In the genomic region with DNA sequence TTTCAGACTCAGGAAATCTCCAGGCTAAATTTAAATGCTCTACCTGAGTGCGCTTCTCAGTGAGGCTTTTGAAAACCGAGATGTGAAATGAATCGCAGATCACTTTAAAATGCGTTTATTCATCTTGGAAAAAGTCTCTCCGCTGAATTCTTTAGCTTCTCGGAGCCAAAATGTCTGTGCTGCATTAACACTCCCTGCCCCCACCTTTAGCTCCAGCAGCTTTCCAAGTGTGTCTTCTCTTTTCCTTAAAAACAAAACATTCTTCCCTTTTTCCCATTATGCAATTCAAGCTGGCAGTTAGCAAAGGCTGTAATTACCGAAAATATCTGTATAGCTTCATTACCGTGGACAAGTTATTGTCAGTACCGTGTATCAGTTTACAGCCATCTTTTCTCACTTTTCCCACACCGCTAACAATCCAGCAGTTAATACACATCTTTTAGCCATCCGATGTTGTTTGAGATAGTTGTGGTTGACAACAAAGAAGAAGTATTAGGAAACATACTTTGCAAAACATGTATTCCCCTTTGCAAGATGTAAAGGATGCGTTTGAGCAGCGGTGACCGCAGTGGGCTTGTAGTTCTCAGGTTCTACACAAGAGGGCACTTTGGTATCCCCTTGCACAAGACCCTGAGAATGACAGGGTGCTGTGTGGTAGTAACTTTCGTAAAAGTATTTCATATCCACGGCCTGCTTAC, we compare ENCODE assay signal across 9 cellular contexts.
DNase-seq lines count a peak whose midpoint lies in the region; ATAC-seq, FAIRE-seq and TF ChIP-seq lines count a peak whose summit lies in the region.
"Had no signal": no experiment of that assay in that cellular context is flagged by ENCODE, and none has a peak within 500 bp of the region (broad histone marks: within the 10 kb centered on the region; RNA-seq: fewer than 3 reads in every experiment).

No MANE protein-coding gene starts in this region.

- ATAC-seq in Panc1 (no peak), HG03432 (IDR thresholded peaks at IDR 0.05; ENCODE audit: unreplicated experiment) (no peak)

- H3K9me3 ChIP-seq in Panc1 (ENCODE audit: control insufficient read depth, insufficient read depth, low read depth, low read length), result no peaks in the 10 kb centered on the region

- no peaks in the 10 kb centered on the region for H3K4me1 ChIP-seq in Panc1 (ENCODE audit: control insufficient read depth, insufficient read depth, low read length)

- in situ Hi-C loops in Panc1 (cut with HindIII; ENCODE audit: low pct_unique_long_range_greater_than_20kb, low sequenced_read_pairs), result no loop called here

- peak; percentile 66 for TF ChIP-seq CTCF in Panc1 (IDR thresholded peaks at IDR 0.05)

- no peak overlapping the region for H3K4me3 ChIP-seq in Panc1 (ENCODE audit: low read depth in 2 of 2, low read length in 2 of 2)

- POLR2A ChIA-PET in Panc1 (lab: Charles Lee), result interaction anchor here (0.6 kb wide), 1 partner anchor 117 kb away, joined by 12 read pairs; no protein-coding TSS in a partner anchor

- no peak for FAIRE-seq in GM12892 (lab: Jason Lieb, UNC)

- no peak for TF ChIP-seq POLR2A in GM12892 (IDR thresholded peaks at IDR 0.05; ENCODE audit: low read depth, low read length)

- no peaks in the 10 kb centered on the region for H3K36me3 ChIP-seq in Panc1 (ENCODE audit: control insufficient read depth, insufficient read depth, low read length)

- intact Hi-C loops in Panc1 (cut with micrococcal nuclease; ENCODE audit: unreplicated experiment), result loop anchor here (10.0 kb wide), 1 partner anchor 197 kb away; no protein-coding TSS in a partner anchor
- intact Hi-C loops in head of caudate nucleus (cut with DNase I), result no loop called here

- DNase-seq in NCI-H510A treated with DMSO at 0.1 percent for 48 hours (lab: John Stamatoyannopoulos, UW) (peak; percentile 12), NCI-H510A (lab: John Stamatoyannopoulos, UW) (no peak), Panc1 (ENCODE audit: low read depth, low spot score) (no peak), head of caudate nucleus (peak in 35 of 42 donors; percentile 14 to 66 (median 37)), stromal cell of bone marrow (ENCODE audit: low read depth) (peak; percentile 34), COR-L47 (lab: John Stamatoyannopoulos, UW) (no peak), GM12892 (ENCODE audit: insufficient read length) (no peak)
- DNase-seq: cerebellar nuclear complex had no signal

- BruUV-seq in Panc1 (replicated peaks; lab: Mats Ljungman, UMichigan), result no TSS peak

- CTCF ChIA-PET in Panc1 (lab: Charles Lee), result interaction anchor here (0.6 kb wide), 2 partner anchors 22 to 134 kb away, joined by 3 to 4 read pairs; no protein-coding TSS in a partner anchor

- no peak overlapping the region for H3K27ac ChIP-seq in Panc1 (ENCODE audit: low read length)

- no peaks in the 10 kb centered on the region for H3K27me3 ChIP-seq in Panc1 (ENCODE audit: control insufficient read depth, insufficient read depth, low read length)

Comparison
In these comparisons a context has a peak if more than half of its experiments do, and no peak if none do; other contexts are left out.
1. DNase-seq: peak in NCI-H510A treated with DMSO at 0.1 percent for 48 hours (single experiment), head of caudate nucleus (35 of 42) and stromal cell of bone marrow (single experiment); none in NCI-H510A (single experiment), Panc1 (single experiment), COR-L47 (single experiment) and GM12892 (single experiment).